In genomic region chr13:93640452-93640851, GRCh38 we compare ENCODE assay signal across 28 cellular contexts.
"Had no signal": no experiment of that assay in that cellular context is flagged by ENCODE, and none has a peak within 500 bp of the region (broad histone marks: within the 10 kb centered on the region; RNA-seq: fewer than 3 reads in every experiment).

No MANE protein-coding gene starts in this region.

- H3K4me3 ChIP-seq: colonic mucosa, coronary artery, dorsolateral prefrontal cortex, esophagus muscularis mucosa, esophagus squamous epithelium, gastrocnemius medialis, gastroesophageal sphincter, heart left ventricle, heart right ventricle had no signal

- H3K27ac ChIP-seq: colonic mucosa, coronary artery, dorsolateral prefrontal cortex, epithelial cell of prostate, esophagus muscularis mucosa, esophagus squamous epithelium, foreskin keratinocyte, gastrocnemius medialis, gastroesophageal sphincter, heart left ventricle, heart right ventricle had no signal

- H3K27me3 ChIP-seq: colonic mucosa, dorsolateral prefrontal cortex, esophagus muscularis mucosa, esophagus squamous epithelium, foreskin keratinocyte, gastrocnemius medialis, gastroesophageal sphincter, heart left ventricle, heart right ventricle had no signal

- ATAC-seq: effector memory CD8-positive, alpha-beta T cell; esophagus mucosa; foreskin keratinocyte; gastrocnemius medialis; gastroesophageal sphincter; heart left ventricle; heart right ventricle had no signal

- H3K9me3 ChIP-seq: colonic mucosa, esophagus muscularis mucosa, esophagus squamous epithelium, gastrocnemius medialis, gastroesophageal sphincter, heart right ventricle had no signal

- FAIRE-seq: colon, endometrium, endothelial cell of umbilical vein, frontal cortex had no signal

- DNase-seq: colonic mucosa; cortex of kidney; dermis blood vessel endothelial cell; dorsolateral prefrontal cortex; effector CD4-positive, alpha-beta T cell; effector CD8-positive, alpha-beta T cell; effector memory CD4-positive, alpha-beta T cell; effector memory CD8-positive, alpha-beta T cell; endodermal cell; erythroblast; esophagus squamous epithelium; foreskin fibroblast; foreskin keratinocyte; foreskin melanocyte; gastrocnemius medialis; glutamatergic neuron; head of caudate nucleus; heart left ventricle; heart right ventricle had no signal

- H3K4me1 ChIP-seq: colonic mucosa, esophagus muscularis mucosa, esophagus squamous epithelium, foreskin keratinocyte, gastrocnemius medialis, gastroesophageal sphincter, heart left ventricle, heart right ventricle had no signal

- H3K36me3 ChIP-seq: colonic mucosa, esophagus muscularis mucosa, esophagus squamous epithelium, gastrocnemius medialis, gastroesophageal sphincter, heart left ventricle, heart right ventricle had no signal
